Comparison of ENCODE assay signal across 2 cellular contexts in the genomic region with DNA sequence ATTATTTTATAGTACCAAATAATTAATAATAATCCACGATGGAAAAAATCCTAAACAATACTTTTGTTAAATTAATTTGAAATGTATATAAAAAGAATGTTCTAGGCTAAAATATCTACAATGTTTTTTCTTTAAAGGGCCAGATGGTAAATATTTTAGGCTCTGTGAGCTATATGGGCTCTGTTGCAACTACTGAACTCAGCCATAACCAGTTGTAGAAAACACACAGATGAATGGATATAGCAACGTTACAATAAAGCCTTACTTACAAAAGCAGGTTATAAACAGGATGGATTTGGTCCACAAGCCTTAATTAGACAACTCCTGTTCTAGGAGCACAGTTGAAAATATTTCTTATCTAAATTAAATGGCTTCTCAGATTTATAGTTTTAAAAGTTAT.
TF ChIP-seq lines count a peak whose summit lies in the region.

No MANE protein-coding gene starts in this region.

TF ChIP-seq in liver, 16 proteins besides CTCF, POLR2A, EP300 and RAD21 (continued from another document):
- TF ChIP-seq MAX (IDR thresholded peaks at IDR 0.05), result no peak
- no peak for TF ChIP-seq FOXA2 (IDR thresholded peaks at IDR 0.05)
- no peak for TF ChIP-seq JUND (IDR thresholded peaks at IDR 0.05)
- no peak for TF ChIP-seq REST (IDR thresholded peaks at IDR 0.05)
- TF ChIP-seq YY1 (IDR thresholded peaks at IDR 0.05), result no peak
- TF ChIP-seq GABPA (IDR thresholded peaks at IDR 0.05 in 1 of 2, conservative IDR thresholded peaks at IDR 0.05 in 1 of 2), result no peak

TF ChIP-seq in HepG2, 621 proteins besides CTCF, POLR2A, EP300 and RAD21 (continued from another document):
- no peak for TF ChIP-seq MLLT10 (CRISPR knock-in tag; IDR thresholded peaks at IDR 0.05)
- no peak for TF ChIP-seq ZBTB38 (CRISPR knock-in tag; IDR thresholded peaks at IDR 0.05)
- TF ChIP-seq KDM4B (CRISPR knock-in tag; IDR thresholded peaks at IDR 0.05), result no peak
- TF ChIP-seq GABPB1 (CRISPR knock-in tag; IDR thresholded peaks at IDR 0.05), result no peak
- no peak for TF ChIP-seq CERS6 (CRISPR knock-in tag; IDR thresholded peaks at IDR 0.05)
- TF ChIP-seq ZNF781 (CRISPR knock-in tag; IDR thresholded peaks at IDR 0.05; ENCODE audit: borderline replicate concordance, not compliant biosample characterization), result no peak
- TF ChIP-seq CBX2 (IDR thresholded peaks at IDR 0.05; ENCODE audit: low read depth, low read length), result no peak
- no peak for TF ChIP-seq CBX2 (CRISPR knock-in tag; IDR thresholded peaks at IDR 0.05; ENCODE audit: low read depth)
- TF ChIP-seq SP2 (CRISPR knock-in tag; IDR thresholded peaks at IDR 0.05), result no peak
